Comparison of ENCODE assay signal across 16 cellular contexts in genomic region chr1:64940026-64940425, GRCh38. TPM values are rescaled to one million over a fixed set of nuclear protein-coding genes. Genes with fewer than 3 reads are reported as not detected.
A peak's percentile ranks its signal among the peaks of the same experiment; 100 is the strongest.
DNase-seq lines count a peak whose midpoint lies in the region; ATAC-seq, FAIRE-seq and TF ChIP-seq lines count a peak whose summit lies in the region.
"Had no signal": no experiment of that assay in that cellular context is flagged by ENCODE, and none has a peak within 500 bp of the region (broad histone marks: within the 10 kb centered on the region; RNA-seq: fewer than 3 reads in every experiment).

No MANE protein-coding gene starts in this region.

- peak; percentile 59 for ATAC-seq in stimulated activated naive CD8-positive, alpha-beta T cell treated with anti-CD3 and anti-CD28 coated beads, Interleukin-15, Interleukin-2, amounts not matched to agents 100 U/mL and 50 U/mL, for 24 hours
- ATAC-seq: heart left ventricle, Right ventricle myocardium inferior had no signal

- H3K27ac Mint-ChIP-seq in activated T-cell treated with anti-CD3 and anti-CD28 coated beads, Interleukin-2, amount 50 U/mL, for 24 hours = peak overlapping the region; percentile 45
- H3K27ac Mint-ChIP-seq: type B pancreatic cell had no signal

- H3K4me1 Mint-ChIP-seq in activated T-cell treated with anti-CD3 and anti-CD28 coated beads, Interleukin-2, amount 50 U/mL, for 24 hours (ENCODE audit: low read depth) = peaks cover 74% of the 10 kb centered on the region

- TF ChIP-seq POLR2A in endothelial cell of umbilical vein (IDR thresholded peaks at IDR 0.05; ENCODE audit: low read depth, low read length) = no peak

- no peak overlapping the region for H3K4me3 ChIP-seq in endothelial cell of umbilical vein (replicated peaks in 1 of 3; ENCODE audit: insufficient read depth in 1 of 3, low read depth in 1 of 3, low read length in 3 of 3)
- H3K4me3 ChIP-seq: heart left ventricle had no signal

- CTCF ChIA-PET in endothelial cell of umbilical vein (lab: Charles Lee) = interaction anchor here (1.1 to 2.4 kb wide), 3 partner anchors 10 to 23 kb away, joined by 3 to 8 read pairs (median 4); no protein-coding TSS in a partner anchor

- no peak for TF ChIP-seq CTCF in endothelial cell of umbilical vein (IDR thresholded peaks at IDR 0.05; ENCODE audit: extremely low read depth in 1 of 2, insufficient read depth in 1 of 2, low read depth in 1 of 2, low read length in 2 of 2)

- H3K4me2 ChIP-seq in endothelial cell of umbilical vein (ENCODE audit: insufficient read depth, low read length) = no peak overlapping the region

- peaks cover 89% of the 10 kb centered on the region for H3K79me2 ChIP-seq in endothelial cell of umbilical vein (ENCODE audit: control insufficient read depth, insufficient read depth, low read length)

- no peak for DNase-seq in activated T-cell treated with anti-CD3 and anti-CD28 coated beads, Interleukin-2, amount 50 U/mL, for 24 hours
- DNase-seq in activated T-cell treated with anti-CD3 and anti-CD28 coated beads, Interleukin-2, amount 50 U/mL, for 48 hours = no peak
- DNase-seq in NCI-H69 (lab: John Stamatoyannopoulos, UW) = peak; percentile 50
- peak; percentile 27 for DNase-seq in endothelial cell of umbilical vein (ENCODE audit: low read depth, low spot score)
- no peak for DNase-seq in stimulated activated naive CD8-positive, alpha-beta T cell treated with anti-CD3 and anti-CD28 coated beads, Interleukin-15, Interleukin-2, amounts not matched to agents 100 U/mL and 50 U/mL, for 24 hours
- no peak for DNase-seq in cortex of kidney (lab: John Stamatoyannopoulos, UW)
- DNase-seq in activated CD4-positive, alpha-beta T cell treated with anti-CD3 and anti-CD28 coated beads for 1 hour = no peak
- DNase-seq in HPDE6-E6E7 (ENCODE audit: extremely low spot score) = no peak
- DNase-seq: amygdala, Caco-2, GF-D8, heart left ventricle, midbrain had no signal

- intact Hi-C loops in endothelial cell of umbilical vein (cut with micrococcal nuclease) = no loop called here

- H3K36me3 ChIP-seq in endothelial cell of umbilical vein (ENCODE audit: control insufficient read depth in 2 of 2, extremely low read depth in 1 of 2, insufficient read depth in 2 of 2, low read length in 2 of 2) = no peaks in the 10 kb centered on the region
- H3K36me3 ChIP-seq: heart left ventricle had no signal

- no TSS peak for BruUV-seq in endothelial cell of umbilical vein (replicated peaks; lab: Mats Ljungman, UMichigan)

- no peaks in the 10 kb centered on the region for H3K27me3 ChIP-seq in endothelial cell of umbilical vein (ENCODE audit: control insufficient read depth in 2 of 2, insufficient read depth in 2 of 2, low read length in 2 of 2)
- H3K27me3 ChIP-seq: heart left ventricle had no signal

- H4K20me1 ChIP-seq in endothelial cell of umbilical vein (replicated peaks; ENCODE audit: control insufficient read depth, extremely low read depth, insufficient read depth, low read length) = peaks cover 8% of the 10 kb centered on the region

- no peaks in the 10 kb centered on the region for H3K9me3 Mint-ChIP-seq in activated T-cell treated with anti-CD3 and anti-CD28 coated beads, Interleukin-2, amount 50 U/mL, for 24 hours

- no peaks in the 10 kb centered on the region for H3K9me1 ChIP-seq in endothelial cell of umbilical vein (replicated peaks; ENCODE audit: control insufficient read depth, extremely low read depth, insufficient read depth, low read length)

- dilution Hi-C loops in endothelial cell of umbilical vein (cut with MboI; ENCODE audit: extremely low pct_ligation_motif_present, low sequenced_read_pairs) = no loop called here

- no peak overlapping the region for H3K4me3 Mint-ChIP-seq in activated T-cell treated with anti-CD3 and anti-CD28 coated beads, Interleukin-2, amount 50 U/mL, for 24 hours
- H3K4me3 Mint-ChIP-seq: type B pancreatic cell had no signal

- H3K36me3 Mint-ChIP-seq in activated T-cell treated with anti-CD3 and anti-CD28 coated beads, Interleukin-2, amount 50 U/mL, for 24 hours (ENCODE audit: low read depth) = peaks cover 16% of the 10 kb centered on the region

- no peak overlapping the region for H3K9ac ChIP-seq in endothelial cell of umbilical vein (replicated peaks; ENCODE audit: extremely low read depth, insufficient read depth, low read length)

- FAIRE-seq in endothelial cell of umbilical vein (lab: Jason Lieb, UNC) = peak; percentile 67
- FAIRE-seq: H1 had no signal

- POLR2A ChIA-PET in endothelial cell of umbilical vein (lab: Charles Lee) = no interaction called here

- no peaks in the 10 kb centered on the region for H3K27me3 Mint-ChIP-seq in activated T-cell treated with anti-CD3 and anti-CD28 coated beads, Interleukin-2, amount 50 U/mL, for 24 hours
- H3K27me3 Mint-ChIP-seq: type B pancreatic cell had no signal

- H2AFZ ChIP-seq in endothelial cell of umbilical vein (ENCODE audit: low read depth, low read length) = no peak overlapping the region

- H3K9me3 ChIP-seq in endothelial cell of umbilical vein (replicated peaks; ENCODE audit: control insufficient read depth, insufficient read depth, low read length) = no peaks in the 10 kb centered on the region
- H3K9me3 ChIP-seq: Caco-2, heart left ventricle had no signal

- H3K4me1 ChIP-seq in endothelial cell of umbilical vein (ENCODE audit: control insufficient read depth, extremely low read depth, insufficient read depth, low read length) = no peaks in the 10 kb centered on the region
- H3K4me1 ChIP-seq: Caco-2 had no signal

- H3K27ac ChIP-seq in endothelial cell of umbilical vein (ENCODE audit: insufficient read depth, low read depth, low read length) = no peak overlapping the region
- H3K27ac ChIP-seq: heart left ventricle had no signal

TF ChIP-seq in endothelial cell of umbilical vein, 7 proteins besides CTCF, POLR2A, EP300 and RAD21:
- TF ChIP-seq JUN (IDR thresholded peaks at IDR 0.05; ENCODE audit: borderline replicate concordance, insufficient read depth, insufficient read length, low read depth) = no peak
- no peak for TF ChIP-seq EZH2 (IDR thresholded peaks at IDR 0.05; ENCODE audit: borderline replicate concordance, low read depth, low read length, severe bottlenecking)
- TF ChIP-seq MAX (IDR thresholded peaks at IDR 0.05; ENCODE audit: insufficient read depth, insufficient read length) = no peak
- no peak for TF ChIP-seq POLR2AphosphoS5 (IDR thresholded peaks at IDR 0.05; ENCODE audit: insufficient read depth, low read depth, low read length)
- TF ChIP-seq GATA2 (IDR thresholded peaks at IDR 0.05; ENCODE audit: insufficient read depth, insufficient read length, low read depth, low read length) = no peak
- TF ChIP-seq FOS (IDR thresholded peaks at IDR 0.05; ENCODE audit: borderline replicate concordance, insufficient read depth, low read length) = no peak
- TF ChIP-seq MYC (IDR thresholded peaks at IDR 0.05; ENCODE audit: low read depth, low read length) = no peak

RNA-seq across cellular contexts. Expression of gene JAK1, which starts 26.3 kb away (rescaled TPM):
- 152 and 177 TPM in 2 replicates for total RNA-seq in endothelial cell of umbilical vein
- 60.1 and 68.8 TPM in 2 replicates for polyA plus RNA-seq in endothelial cell of umbilical vein
- 75.4 and 89.5 TPM in 2 replicates for polyA plus RNA-seq in endothelial cell of umbilical vein (2011; cell fraction: cytosol; rRNA removed)
- 149 and 163 TPM in 2 replicates for polyA plus RNA-seq in endothelial cell of umbilical vein (2011; cell fraction: nucleus; rRNA removed)
- 128 and 187 TPM in 2 replicates for polyA plus RNA-seq in endothelial cell of umbilical vein (2012)
- polyA minus RNA-seq in endothelial cell of umbilical vein = 180 and 216 TPM in 2 replicates
- 36.5 TPM for polyA minus RNA-seq in endothelial cell of umbilical vein (2011; cell fraction: cytosol; rRNA and poly(A)+ RNA removed)
- polyA minus RNA-seq in endothelial cell of umbilical vein (2011; cell fraction: nucleus; rRNA and poly(A)+ RNA removed) = 174 and 238 TPM in 2 replicates

Comparison
In these comparisons a context has a peak if more than half of its experiments do, and no peak if none do; other contexts are left out.
1. DNase-seq: peak in NCI-H69 (single experiment) and endothelial cell of umbilical vein (single experiment); none in activated T-cell treated with anti-CD3 and anti-CD28 coated beads, Interleukin-2, amount 50 U/mL, for 24 hours (single experiment), activated T-cell treated with anti-CD3 and anti-CD28 coated beads, Interleukin-2, amount 50 U/mL, for 48 hours (0 of 2), stimulated activated naive CD8-positive, alpha-beta T cell treated with anti-CD3 and anti-CD28 coated beads, Interleukin-15, Interleukin-2, amounts not matched to agents 100 U/mL and 50 U/mL, for 24 hours (single experiment), cortex of kidney (single experiment), activated CD4-positive, alpha-beta T cell treated with anti-CD3 and anti-CD28 coated beads for 1 hour (single experiment) and HPDE6-E6E7 (single experiment).